Comparison of ENCODE assay signal across 30 cellular contexts in genomic region chrX:149392896-149393295, GRCh38.
DNase-seq lines count a peak whose midpoint lies in the region; ATAC-seq and TF ChIP-seq lines count a peak whose summit lies in the region.
"Had no signal": no experiment of that assay in that cellular context is flagged by ENCODE, and none has a peak within 500 bp of the region (broad histone marks: within the 10 kb centered on the region; RNA-seq: fewer than 3 reads in every experiment).

No MANE protein-coding gene starts in this region.

- H3K9me3 Mint-ChIP-seq in mesothelial cell of epicardium: peaks cover 51% of the 10 kb centered on the region
- H3K9me3 Mint-ChIP-seq: CD8-positive, alpha-beta T cell had no signal

- TF ChIP-seq POLR2A in GM18505 (IDR thresholded peaks at IDR 0.05; ENCODE audit: borderline replicate concordance, extremely low read depth, insufficient read depth, insufficient read length): no peak

- TF ChIP-seq CTCF in mesothelial cell of epicardium (IDR thresholded peaks at IDR 0.05; ENCODE audit: unreplicated experiment): no peak

- H3K27me3 Mint-ChIP-seq in mesothelial cell of epicardium (ENCODE audit: low read depth): no peaks in the 10 kb centered on the region
- H3K27me3 Mint-ChIP-seq: B cell, naive B cell, progenitor cell of endocrine pancreas had no signal

- ATAC-seq in GM18505 (IDR thresholded peaks at IDR 0.05; ENCODE audit: unreplicated experiment) (no peak), GM18868 (IDR thresholded peaks at IDR 0.05; ENCODE audit: unreplicated experiment) (no peak)
- ATAC-seq: CD8-positive, alpha-beta T cell; left lobe of liver; Right ventricle myocardium inferior; sciatic nerve had no signal

- no peaks in the 10 kb centered on the region for H3K36me3 Mint-ChIP-seq in mesothelial cell of epicardium
- H3K36me3 Mint-ChIP-seq: CD8-positive, alpha-beta T cell; naive B cell had no signal

- DNase-seq in NCI-H345 (lab: John Stamatoyannopoulos, UW) (peak; percentile 62), NCI-H345 treated with DMSO at 0.1 percent for 48 hours (lab: John Stamatoyannopoulos, UW; ENCODE audit: unreplicated experiment) (no peak), HT-29 (ENCODE audit: low spot score) (peak; percentile 16), NCI-H774 (lab: John Stamatoyannopoulos, UW) (peak; percentile 4), mesothelial cell of epicardium (ENCODE audit: low spot score in 2 of 2, unreplicated experiment in 2 of 2) (no peak), T-helper 1 cell (no peak)
- DNase-seq: activated CD4-positive, alpha-beta T cell treated with anti-CD3 and anti-CD28 coated beads for 4 hours; activated CD8-positive, alpha-beta memory T cell treated with anti-CD3 and anti-CD28 coated beads for 24 hours; activated gamma-delta T cell; CD8-positive, alpha-beta T cell; dorsolateral prefrontal cortex; GF-D8; HCEC 1CT; KBM-7; MM.1S; naive B cell; NCI-H1694; NCI-H226; stimulated activated naive CD4-positive, alpha-beta T cell treated with Interleukin-2 at 50 U/mL for 16 hours; T-helper 9 cell; testis; uterus had no signal

- H3K27ac Mint-ChIP-seq in mesothelial cell of epicardium: peak overlapping the region; percentile 23
- H3K27ac Mint-ChIP-seq: B cell; CD8-positive, alpha-beta T cell; progenitor cell of endocrine pancreas had no signal

- no peak overlapping the region for H3K4me3 Mint-ChIP-seq in mesothelial cell of epicardium
- H3K4me3 Mint-ChIP-seq: B cell; CD8-positive, alpha-beta T cell; central memory CD8-positive, alpha-beta T cell; naive B cell had no signal

- H3K4me1 Mint-ChIP-seq in mesothelial cell of epicardium: peaks cover 2% of the 10 kb centered on the region
- H3K4me1 Mint-ChIP-seq: B cell; central memory CD8-positive, alpha-beta T cell; naive B cell had no signal

Comparison
In these comparisons a context has a peak if more than half of its experiments do, and no peak if none do; other contexts are left out.
1. DNase-seq: peak in NCI-H345 (single experiment), HT-29 (single experiment) and NCI-H774 (single experiment); none in NCI-H345 treated with DMSO at 0.1 percent for 48 hours (single experiment), mesothelial cell of epicardium (0 of 2) and T-helper 1 cell (0 of 5).